ENCODE assay signal across 10 cellular contexts in the genomic region with DNA sequence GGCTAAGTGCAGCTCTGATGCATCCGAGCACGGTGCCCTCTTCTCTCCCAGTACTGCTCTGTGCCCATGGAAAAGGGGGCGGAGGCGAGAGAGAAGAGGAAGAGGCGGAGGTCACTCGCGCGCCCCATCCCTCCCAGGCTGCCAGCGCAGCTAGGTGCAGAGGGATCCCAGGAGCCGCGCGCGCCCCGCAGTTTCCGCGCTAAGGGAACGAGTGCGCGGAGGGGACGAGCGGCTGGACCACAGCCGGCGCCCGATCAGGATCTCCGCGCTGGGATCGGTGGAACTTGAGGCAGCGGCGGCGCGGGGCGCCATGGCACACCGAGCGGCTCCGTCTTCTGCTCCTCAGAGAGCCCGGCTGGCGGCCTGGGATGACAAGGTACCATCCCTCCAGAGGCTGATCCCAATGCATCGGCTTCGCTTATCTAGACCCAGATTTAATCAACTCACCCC. TPM values are rescaled to one million over a fixed set of nuclear protein-coding genes. Genes with fewer than 3 reads are reported as not detected.
DNase-seq lines count a peak whose midpoint lies in the region; ATAC-seq and TF ChIP-seq lines count a peak whose summit lies in the region.
"Had no signal": no experiment of that assay in that cellular context is flagged by ENCODE, and none has a peak within 500 bp of the region (broad histone marks: within the 10 kb centered on the region; RNA-seq: fewer than 3 reads in every experiment).

A gene with protein sequence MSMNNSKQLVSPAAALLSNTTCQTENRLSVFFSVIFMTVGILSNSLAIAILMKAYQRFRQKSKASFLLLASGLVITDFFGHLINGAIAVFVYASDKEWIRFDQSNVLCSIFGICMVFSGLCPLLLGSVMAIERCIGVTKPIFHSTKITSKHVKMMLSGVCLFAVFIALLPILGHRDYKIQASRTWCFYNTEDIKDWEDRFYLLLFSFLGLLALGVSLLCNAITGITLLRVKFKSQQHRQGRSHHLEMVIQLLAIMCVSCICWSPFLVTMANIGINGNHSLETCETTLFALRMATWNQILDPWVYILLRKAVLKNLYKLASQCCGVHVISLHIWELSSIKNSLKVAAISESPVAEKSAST (plus strand): TSS at position 114 of the 450 bp plus-strand sequence. CDS start 1,770 bp downstream, outside the sequence.

- intact Hi-C loops in stomach (cut with DNase I; ENCODE audit: low total_unique reads): no loop called here

- H3K9me3 ChIP-seq in iPS-18c (ENCODE audit: control insufficient read depth, insufficient read depth, low read length) (no peaks in the 10 kb centered on the region), stomach (no peaks in the 10 kb centered on the region)

- H3K27me3 ChIP-seq in stomach: peaks cover 0 to 22% (median 18%) of the 10 kb centered on the region in 3 donors

- peaks cover 7 to 16% (median 13%) of the 10 kb centered on the region in 4 donors for H3K4me1 ChIP-seq in stomach

- peak within 1 kb of the TSS; percentile 2 to 80 (median 74) for H3K27ac ChIP-seq in stomach
- H3K27ac ChIP-seq: epithelial cell of prostate had no signal

- WGBS in stomach, 5 donors: 1 to 6% (median 4%) methylated on average over 12 to 39 of the region's 39 CpGs

- no peak for TF ChIP-seq CTCF in stomach (IDR thresholded peaks at IDR 0.05)

- no peak for TF ChIP-seq POLR2A in stomach (IDR thresholded peaks at IDR 0.05)

- H3K36me3 ChIP-seq in stomach: no peaks in the 10 kb centered on the region

- no peak for TF ChIP-seq EP300 in stomach (IDR thresholded peaks at IDR 0.05)

- ATAC-seq in GM18867 (IDR thresholded peaks at IDR 0.05; ENCODE audit: unreplicated experiment) (no peak), GM21528 (IDR thresholded peaks at IDR 0.05; ENCODE audit: low FRiP score, unreplicated experiment) (no peak)
- ATAC-seq: K562 had no signal

- peak; percentile 57 for DNase-seq in HK-2 (ENCODE audit: unreplicated experiment)
- DNase-seq in amniotic stem cell (lab: John Stamatoyannopoulos, UW): peak; percentile 22
- no peak for DNase-seq in stomach
- no peak for DNase-seq in activated CD8-positive, alpha-beta memory T cell treated with anti-CD3 and anti-CD28 coated beads for 24 hours
- no peak for DNase-seq in T-helper 1 cell

- H3K4me3 ChIP-seq in iPS-18c (ENCODE audit: insufficient read depth, low read depth, low read length) (peak within 1 kb of the TSS; percentile 60), stomach (peak within 1 kb of the TSS; percentile 48 to 57 (median 50))
- H3K4me3 ChIP-seq: K562 had no signal

RNA-seq across cellular contexts. Expression of the gene that starts here (rescaled TPM):
- 1 to 10 TPM in 2 of 5 donors, under 1 TPM in 3; under 0.01 to 3.3 (median 0.89) TPM for total RNA-seq in stomach
- 1 to 10 TPM in 2 of 3 donors, under 1 TPM in 1; 0.60 to 1.7 (median 1.1) TPM for polyA plus RNA-seq in stomach
- polyA plus RNA-seq: K562 had no signal

Comparison
In these comparisons a context has a peak if more than half of its experiments do, and no peak if none do; other contexts are left out.
1. DNase-seq: peak in HK-2 (single experiment) and amniotic stem cell (single experiment); none in stomach (single experiment), activated CD8-positive, alpha-beta memory T cell treated with anti-CD3 and anti-CD28 coated beads for 24 hours (single experiment) and T-helper 1 cell (0 of 5).